22 cellular contexts compared by ENCODE assay signal in the genomic region with DNA sequence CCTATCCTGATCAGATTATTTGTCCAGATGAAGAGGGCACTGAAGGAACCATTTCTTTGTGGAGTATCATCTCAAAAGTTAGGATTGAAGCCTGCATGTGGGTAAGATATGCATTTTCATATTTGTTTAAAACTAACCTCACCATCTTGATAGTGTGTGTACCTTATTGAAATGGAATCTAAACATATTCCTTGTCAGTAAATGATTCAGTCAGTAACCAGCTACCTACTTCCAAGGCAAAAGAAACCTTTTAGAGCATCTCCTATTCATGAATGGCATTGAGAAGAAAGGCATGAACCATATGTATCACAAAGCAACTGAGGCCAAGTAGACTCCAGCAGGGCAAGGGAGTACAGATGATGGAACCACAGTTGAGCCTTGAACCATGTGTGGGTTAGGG. TPM values are rescaled to one million over a fixed set of nuclear protein-coding genes. Genes with fewer than 3 reads are reported as not detected.
A peak's percentile ranks its signal among the peaks of the same experiment; 100 is the strongest.
DNase-seq lines count a peak whose midpoint lies in the region.
"Had no signal": no experiment of that assay in that cellular context is flagged by ENCODE, and none has a peak within 500 bp of the region (broad histone marks: within the 10 kb centered on the region; RNA-seq: fewer than 3 reads in every experiment).

No MANE protein-coding gene starts in this region.

- no peak overlapping the region for H3K14ac ChIP-seq in mesenchymal stem cell (ENCODE audit: low read length in 2 of 2)

- H3K27me3 Mint-ChIP-seq in T-helper 1 cell treated with Interleukin-12 subunit alpha and Interleukin-12 subunit beta and Interleukin-4 antibody, amounts not matched to agents 30 μg/mL and 1 μg/mL, for 36 hours (ENCODE audit: low read depth) = no peaks in the 10 kb centered on the region
- no peaks in the 10 kb centered on the region for H3K27me3 Mint-ChIP-seq in activated naive CD8-positive, alpha-beta T cell
- H3K27me3 Mint-ChIP-seq: B cell had no signal

- no peak overlapping the region for H3K9ac ChIP-seq in mesenchymal stem cell (ENCODE audit: low read length)

- H3K27ac Mint-ChIP-seq in T-helper 1 cell treated with Interleukin-12 subunit alpha and Interleukin-12 subunit beta and Interleukin-4 antibody, amounts not matched to agents 30 μg/mL and 1 μg/mL, for 36 hours = peak overlapping the region; percentile 8
- peak overlapping the region; percentile 79 for H3K27ac Mint-ChIP-seq in activated naive CD8-positive, alpha-beta T cell
- H3K27ac Mint-ChIP-seq: B cell had no signal

- H3K4me1 Mint-ChIP-seq in T-helper 1 cell treated with Interleukin-12 subunit alpha and Interleukin-12 subunit beta and Interleukin-4 antibody, amounts not matched to agents 30 μg/mL and 1 μg/mL, for 36 hours (ENCODE audit: low read depth) = peaks cover 48% of the 10 kb centered on the region
- H3K4me1 Mint-ChIP-seq in activated naive CD8-positive, alpha-beta T cell (ENCODE audit: low read depth) = peaks cover 53% of the 10 kb centered on the region

- H2BK120ac ChIP-seq in mesenchymal stem cell (ENCODE audit: low read depth, low read length) = no peak overlapping the region

- H4K8ac ChIP-seq in mesenchymal stem cell (ENCODE audit: low read length) = no peak overlapping the region

- peaks cover 5% of the 10 kb centered on the region for H3K79me1 ChIP-seq in mesenchymal stem cell (replicated peaks; ENCODE audit: low read length, poor library complexity, severe bottlenecking)

- H2AFZ ChIP-seq in ACC112 (ENCODE audit: low read length, unreplicated experiment) = no peak overlapping the region
- H2AFZ ChIP-seq in mesenchymal stem cell (ENCODE audit: low read depth, low read length) = no peak overlapping the region

- H3K27me3 ChIP-seq in ACC112 (ENCODE audit: insufficient read depth, low read length) (no peaks in the 10 kb centered on the region), mesenchymal stem cell (ENCODE audit: control insufficient read depth in 1 of 2, insufficient read depth in 1 of 2, low read length in 2 of 2) (no peaks in the 10 kb centered on the region)
- H3K27me3 ChIP-seq: SJSA1, spleen, transverse colon had no signal

- peak overlapping the region; percentile 3 to 98 for H2BK12ac ChIP-seq in mesenchymal stem cell (ENCODE audit: low read length in 2 of 2)

- DNase-seq in T-helper 1 cell (no peak), mesenchymal stem cell (no peak), NCI-H2107 (lab: John Stamatoyannopoulos, UW) (no peak), DMS 273 treated with DMSO at 0.1 percent for 48 hours (lab: John Stamatoyannopoulos, UW) (no peak)
- no peak for DNase-seq in activated CD8-positive, alpha-beta memory T cell treated with anti-CD3 and anti-CD28 coated beads for 24 hours
- DNase-seq: activated CD4-positive, alpha-beta T cell treated with anti-CD3 and anti-CD28 coated beads, Interleukin-2, amount 50 U/mL, for 4 hours; cortex of kidney; NCI-H1105; NCI-H2029; NCI-H345; NCI-H82; nucleus accumbens; retina; spleen; stimulated activated CD4-positive, alpha-beta T cell treated with anti-CD3 and anti-CD28 coated beads, Interleukin-4, amount 100 ng/mL, for 1 hour; transverse colon; WERI-Rb-1 had no signal

- peak overlapping the region; percentile 27 for H4K91ac ChIP-seq in mesenchymal stem cell (ENCODE audit: low read length)

- H3K9me3 ChIP-seq in mesenchymal stem cell (ENCODE audit: control insufficient read depth, low read length) = no peaks in the 10 kb centered on the region
- H3K9me3 ChIP-seq: SJSA1, spleen, transverse colon had no signal

- H3K36me3 ChIP-seq in ACC112 (ENCODE audit: insufficient read depth, low read length) (peaks cover 11% of the 10 kb centered on the region), mesenchymal stem cell (ENCODE audit: control insufficient read depth in 1 of 2, insufficient read depth in 2 of 2, low read depth in 1 of 2, low read length in 2 of 2) (peaks cover 8 to 11% of the 10 kb centered on the region in 2 experiments)

- peaks cover 10% of the 10 kb centered on the region for H3K9me3 Mint-ChIP-seq in T-helper 1 cell treated with Interleukin-12 subunit alpha and Interleukin-12 subunit beta and Interleukin-4 antibody, amounts not matched to agents 30 μg/mL and 1 μg/mL, for 36 hours
- no peaks in the 10 kb centered on the region for H3K9me3 Mint-ChIP-seq in activated naive CD8-positive, alpha-beta T cell (ENCODE audit: low read depth)

- H3K4me1 ChIP-seq in ACC112 (ENCODE audit: control insufficient read depth, insufficient read depth, low read length, unreplicated experiment) = peaks cover 58% of the 10 kb centered on the region
- H3K4me1 ChIP-seq in mesenchymal stem cell (ENCODE audit: control insufficient read depth, insufficient read depth, low read depth, low read length) = peaks cover 7% of the 10 kb centered on the region

- H3K23ac ChIP-seq in mesenchymal stem cell (ENCODE audit: low read length in 2 of 2) = no peak overlapping the region

- no peak overlapping the region for H3K4me3 Mint-ChIP-seq in T-helper 1 cell treated with Interleukin-12 subunit alpha and Interleukin-12 subunit beta and Interleukin-4 antibody, amounts not matched to agents 30 μg/mL and 1 μg/mL, for 36 hours
- H3K4me3 Mint-ChIP-seq in activated naive CD8-positive, alpha-beta T cell = peak overlapping the region; percentile 24
- H3K4me3 Mint-ChIP-seq: B cell had no signal

- no peak overlapping the region for H3K4me2 ChIP-seq in mesenchymal stem cell (ENCODE audit: low read length, poor library complexity, severe bottlenecking)

- peaks cover 37% of the 10 kb centered on the region for H3K36me3 Mint-ChIP-seq in T-helper 1 cell treated with Interleukin-12 subunit alpha and Interleukin-12 subunit beta and Interleukin-4 antibody, amounts not matched to agents 30 μg/mL and 1 μg/mL, for 36 hours (ENCODE audit: low read depth)
- peaks cover 13% of the 10 kb centered on the region for H3K36me3 Mint-ChIP-seq in activated naive CD8-positive, alpha-beta T cell

- H3K79me2 ChIP-seq in ACC112 (ENCODE audit: control insufficient read depth, insufficient read depth, low read length, unreplicated experiment) = peaks cover 18% of the 10 kb centered on the region

- H3K4me3 ChIP-seq in ACC112 (ENCODE audit: low read depth, low read length) = no peak overlapping the region
- H3K4me3 ChIP-seq in mesenchymal stem cell (ENCODE audit: insufficient read depth in 1 of 2, low read depth in 1 of 2, low read length in 2 of 2) = no peak overlapping the region
- H3K4me3 ChIP-seq: SJSA1, spleen, transverse colon had no signal

- H3K4ac ChIP-seq in mesenchymal stem cell (ENCODE audit: low read depth in 1 of 2, low read length in 2 of 2) = no peak overlapping the region

- H3K27ac ChIP-seq in ACC112 (ENCODE audit: low read depth, low read length) = peak overlapping the region; percentile 99
- peak overlapping the region; percentile 79 for H3K27ac ChIP-seq in mesenchymal stem cell (ENCODE audit: low read length, poor library complexity, severe bottlenecking)
- H3K27ac ChIP-seq: WERI-Rb-1 had no signal

- H2BK15ac ChIP-seq in mesenchymal stem cell (ENCODE audit: low read depth, poor library complexity, severe bottlenecking) = no peak overlapping the region

- peak overlapping the region; percentile 89 for H2AK5ac ChIP-seq in mesenchymal stem cell (ENCODE audit: low read length, severe bottlenecking)

- H2BK5ac ChIP-seq in mesenchymal stem cell (ENCODE audit: low read depth, low read length, poor library complexity, severe bottlenecking) = no peak overlapping the region

- peak overlapping the region in 1 of 2 experiments; percentile 70 for H3K18ac ChIP-seq in mesenchymal stem cell (ENCODE audit: low read depth in 1 of 2, low read length in 2 of 2)

RNA-seq across cellular contexts. Expression of gene VMP1, which starts 57.6 kb away (rescaled TPM):
- polyA plus RNA-seq in mesenchymal stem cell (2013, experiment 1 of 2) = 116 TPM
- 116 TPM for polyA plus RNA-seq in mesenchymal stem cell (2013, experiment 2 of 2)

RNA-seq across cellular contexts. Expression of gene PTRH2, which starts 57.8 kb away (rescaled TPM):
- polyA plus RNA-seq in mesenchymal stem cell (2013, experiment 1 of 2) = 31.8 TPM
- polyA plus RNA-seq in mesenchymal stem cell (2013, experiment 2 of 2) = 32.0 TPM
